Comparison of ENCODE assay signal across 1 cellular context in genomic region chr10:22442468-22442867, GRCh38.
TF ChIP-seq lines count a peak whose summit lies in the region.

No MANE protein-coding gene starts in this region.

TF ChIP-seq in HepG2, 621 proteins besides CTCF, POLR2A, EP300 and RAD21:
- peak; percentile 29; the same call in 1 of the 2 replicates for TF ChIP-seq PRDM15 (CRISPR knock-in tag; IDR thresholded peaks at IDR 0.05)
- no peak for TF ChIP-seq ZNF468 (CRISPR knock-in tag; IDR thresholded peaks at IDR 0.05)
